8 cellular contexts compared by ENCODE assay signal in the genomic region with DNA sequence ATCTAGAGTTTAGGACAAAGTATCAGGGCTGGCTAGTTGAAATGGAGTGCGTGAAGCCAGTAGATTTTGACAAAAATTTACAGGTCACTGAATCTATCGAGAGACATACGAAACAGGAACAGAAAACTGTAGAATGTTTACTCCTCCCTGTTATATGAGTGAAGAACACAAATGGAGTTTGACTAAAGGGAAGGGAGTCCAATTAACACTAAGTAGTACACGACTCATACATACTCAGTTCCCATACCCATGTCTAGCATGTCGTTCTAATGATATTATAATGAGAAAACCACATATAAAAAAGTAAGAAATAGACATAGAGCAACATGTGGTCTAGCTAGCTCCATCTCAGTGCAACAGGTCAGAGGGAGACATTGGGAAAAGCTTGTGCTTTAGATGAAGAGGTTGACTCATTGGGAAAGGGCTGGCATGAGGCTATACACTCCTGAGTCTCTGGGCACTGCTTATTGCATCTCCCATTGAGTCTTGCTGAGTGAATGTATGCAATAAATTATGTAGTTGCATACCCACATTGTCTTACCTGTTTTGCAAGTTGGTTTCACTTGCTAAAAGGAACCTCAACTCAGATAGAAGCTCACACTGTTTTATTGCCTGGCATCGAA. TPM values are rescaled to one million over a fixed set of nuclear protein-coding genes. Genes with fewer than 3 reads are reported as not detected.
DNase-seq lines count a peak whose midpoint lies in the region; ATAC-seq and TF ChIP-seq lines count a peak whose summit lies in the region.

No MANE protein-coding gene starts in this region.

- H3K27ac Mint-ChIP-seq in activated naive CD4-positive, alpha-beta T cell treated with anti-CD3 and anti-CD28 coated beads for 36 hours, result peak overlapping the region; percentile 75
- H3K27ac Mint-ChIP-seq in stimulated activated naive CD8-positive, alpha-beta T cell treated with anti-CD3 and anti-CD28 coated beads, Interleukin-15, amount 100 ng/mL, for 72 hours, result peak overlapping the region; percentile 86 to 90

- no peaks in the 10 kb centered on the region for H3K27me3 ChIP-seq in PC-9 (ENCODE audit: insufficient read depth, low read depth)
- no peaks in the 10 kb centered on the region for H3K27me3 ChIP-seq in gastrocnemius medialis

- intact Hi-C loops in activated naive CD4-positive, alpha-beta T cell treated with anti-CD3 and anti-CD28 coated beads for 36 hours (cut with micrococcal nuclease), result loop anchor here (1.0 kb wide), 1 partner anchor 10 kb away; no protein-coding TSS in a partner anchor
- intact Hi-C loops in PC-9 (cut with micrococcal nuclease; ENCODE audit: unreplicated experiment) (no loop called here), gastrocnemius medialis (cut with DNase I; ENCODE audit: low total_unique reads) (no loop called here)

- in situ Hi-C loops in gastrocnemius medialis (cut with MboI; ENCODE audit: low sequenced_read_pairs in 4 of 4), result no loop called here

- TF ChIP-seq POLR2A in gastrocnemius medialis (IDR thresholded peaks at IDR 0.05), result no peak

- H3K27ac ChIP-seq in PC-9 (peak overlapping the region; percentile 53), gastrocnemius medialis (no peak overlapping the region)

- POLR2A ChIA-PET in PC-9 (lab: Charles Lee; ENCODE audit: unreplicated experiment), result interaction anchor here (0.5 to 0.6 kb wide), 2 partner anchors 10 to 175 kb away, joined by 7 read pairs; no protein-coding TSS in a partner anchor

- H4K20me1 ChIP-seq in PC-9 (ENCODE audit: insufficient read depth), result 0 out of 2 replicates have a peak, but pooled peaks cover 5% of the 10 kb centered on the region

- no peak for DNase-seq in activated naive CD4-positive, alpha-beta T cell treated with anti-CD3 and anti-CD28 coated beads for 36 hours
- no peak for DNase-seq in activated naive CD4-positive, alpha-beta T cell treated with anti-CD3 and anti-CD28 coated beads, Interleukin-2, amount 50 U/mL, for 16 hours
- DNase-seq in PC-9 (peak in 1 of 2 experiments; percentile 72), gastrocnemius medialis (no peak), COLO829 (ENCODE audit: low spot score) (no peak)
- no peak for DNase-seq in stimulated activated naive CD8-positive, alpha-beta T cell treated with anti-CD3 and anti-CD28 coated beads, Interleukin-15, amount 100 ng/mL, for 72 hours
- DNase-seq in activated CD8-positive, alpha-beta memory T cell treated with anti-CD3 and anti-CD28 coated beads for 24 hours, result no peak

- peaks cover 80% of the 10 kb centered on the region for H3K4me1 Mint-ChIP-seq in activated naive CD4-positive, alpha-beta T cell treated with anti-CD3 and anti-CD28 coated beads for 36 hours (ENCODE audit: low read depth)
- H3K4me1 Mint-ChIP-seq in stimulated activated naive CD8-positive, alpha-beta T cell treated with anti-CD3 and anti-CD28 coated beads, Interleukin-15, amount 100 ng/mL, for 72 hours, result peaks cover 84% of the 10 kb centered on the region

- no peaks in the 10 kb centered on the region for H3K27me3 Mint-ChIP-seq in activated naive CD4-positive, alpha-beta T cell treated with anti-CD3 and anti-CD28 coated beads for 36 hours (ENCODE audit: low read depth)
- no peaks in the 10 kb centered on the region for H3K27me3 Mint-ChIP-seq in stimulated activated naive CD8-positive, alpha-beta T cell treated with anti-CD3 and anti-CD28 coated beads, Interleukin-15, amount 100 ng/mL, for 72 hours

- H3K9me3 Mint-ChIP-seq in activated naive CD4-positive, alpha-beta T cell treated with anti-CD3 and anti-CD28 coated beads for 36 hours, result no peaks in the 10 kb centered on the region
- no peaks in the 10 kb centered on the region for H3K9me3 Mint-ChIP-seq in stimulated activated naive CD8-positive, alpha-beta T cell treated with anti-CD3 and anti-CD28 coated beads, Interleukin-15, amount 100 ng/mL, for 72 hours

- BruUV-seq in PC-9 (replicated peaks; lab: Mats Ljungman, UMichigan), result TSS peak; percentile 0

- H3F3A ChIP-seq in PC-9 (ENCODE audit: insufficient read depth, low read depth), result peaks cover 92% of the 10 kb centered on the region

- H2AFZ ChIP-seq in PC-9, result no peak overlapping the region

- H3K36me3 Mint-ChIP-seq in activated naive CD4-positive, alpha-beta T cell treated with anti-CD3 and anti-CD28 coated beads for 36 hours (ENCODE audit: low read depth), result peaks cover 74% of the 10 kb centered on the region

- CTCF ChIA-PET in activated naive CD4-positive, alpha-beta T cell treated with anti-CD3 and anti-CD28 coated beads for 36 hours (lab: Charles Lee), result interaction anchor here (0.5 to 1.4 kb wide), 3 partner anchors 11 to 17 kb away, joined by 4 to 8 read pairs (median 5); no protein-coding TSS in a partner anchor
- CTCF ChIA-PET in PC-9 (lab: Charles Lee), result no interaction called here

- H3K4me1 ChIP-seq in PC-9 (replicated peaks; ENCODE audit: insufficient read depth) (peaks cover 51% of the 10 kb centered on the region), gastrocnemius medialis (peaks cover 0 to 8% of the 10 kb centered on the region in 2 donors)

- no peaks in the 10 kb centered on the region for H3K9me2 ChIP-seq in PC-9 (ENCODE audit: insufficient read depth)

- no peak overlapping the region for H3K4me3 ChIP-seq in PC-9
- H3K4me3 ChIP-seq in gastrocnemius medialis, result no peak overlapping the region

- ATAC-seq in HG02678 (IDR thresholded peaks at IDR 0.05; ENCODE audit: unreplicated experiment) (peak; percentile 77), gastrocnemius medialis (no peak)
- ATAC-seq in stimulated activated naive CD8-positive, alpha-beta T cell treated with anti-CD3 and anti-CD28 coated beads, Interleukin-15, amount 100 ng/mL, for 72 hours, result peak; percentile 63

- TF ChIP-seq CTCF in PC-9 (conservative IDR thresholded peaks at IDR 0.05), result no peak
- no peak for TF ChIP-seq CTCF in gastrocnemius medialis (IDR thresholded peaks at IDR 0.05 in 4 of 5, conservative IDR thresholded peaks at IDR 0.05 in 1 of 5)

- peaks cover 91% of the 10 kb centered on the region for H3K36me3 ChIP-seq in PC-9 (ENCODE audit: low read depth)
- H3K36me3 ChIP-seq in gastrocnemius medialis, result peaks cover 0 to 15% of the 10 kb centered on the region in 2 donors

- H3K4me3 Mint-ChIP-seq in activated naive CD4-positive, alpha-beta T cell treated with anti-CD3 and anti-CD28 coated beads for 36 hours, result peak overlapping the region; percentile 19
- H3K4me3 Mint-ChIP-seq in stimulated activated naive CD8-positive, alpha-beta T cell treated with anti-CD3 and anti-CD28 coated beads, Interleukin-15, amount 100 ng/mL, for 72 hours, result peak overlapping the region; percentile 8 to 52

- H3K9me3 ChIP-seq in PC-9 (ENCODE audit: insufficient read depth, low read depth) (no peaks in the 10 kb centered on the region), gastrocnemius medialis (no peaks in the 10 kb centered on the region)

- peak overlapping the region; percentile 18; the same call in 1 of the 2 replicates for H3K4me2 ChIP-seq in PC-9

- H3K79me2 ChIP-seq in PC-9 (ENCODE audit: low read depth), result peaks cover 95% of the 10 kb centered on the region

RNA-seq across cellular contexts. Expression of a gene that starts 43.5 kb away (rescaled TPM):
- 100 to 1,000 TPM; 389 to 405 TPM for total RNA-seq in activated naive CD4-positive, alpha-beta T cell treated with anti-CD3 and anti-CD28 coated beads for 36 hours
- 775 and 872 TPM in 2 replicates for total RNA-seq in PC-9 (2021)
- 10 to 100 TPM; 19.5 to 32.5 (median 29.2) TPM for total RNA-seq in gastrocnemius medialis

Comparison
In these comparisons a context has a peak if more than half of its experiments do, and no peak if none do; other contexts are left out.
1. ATAC-seq: peak in HG02678 (single experiment) and stimulated activated naive CD8-positive, alpha-beta T cell treated with anti-CD3 and anti-CD28 coated beads, Interleukin-15, amount 100 ng/mL, for 72 hours (single experiment); none in gastrocnemius medialis (0 of 2).
2. RNA of a gene that starts 43.5 kb away (total RNA-seq): 775 to 872 TPM in PC-9 and 389 to 405 TPM in activated naive CD4-positive, alpha-beta T cell treated with anti-CD3 and anti-CD28 coated beads for 36 hours; 19.5 to 32.5 TPM in gastrocnemius medialis; every median in the first group is over 10 times any median in the second.